ENCODE assay signal across 8 cellular contexts in the genomic region with DNA sequence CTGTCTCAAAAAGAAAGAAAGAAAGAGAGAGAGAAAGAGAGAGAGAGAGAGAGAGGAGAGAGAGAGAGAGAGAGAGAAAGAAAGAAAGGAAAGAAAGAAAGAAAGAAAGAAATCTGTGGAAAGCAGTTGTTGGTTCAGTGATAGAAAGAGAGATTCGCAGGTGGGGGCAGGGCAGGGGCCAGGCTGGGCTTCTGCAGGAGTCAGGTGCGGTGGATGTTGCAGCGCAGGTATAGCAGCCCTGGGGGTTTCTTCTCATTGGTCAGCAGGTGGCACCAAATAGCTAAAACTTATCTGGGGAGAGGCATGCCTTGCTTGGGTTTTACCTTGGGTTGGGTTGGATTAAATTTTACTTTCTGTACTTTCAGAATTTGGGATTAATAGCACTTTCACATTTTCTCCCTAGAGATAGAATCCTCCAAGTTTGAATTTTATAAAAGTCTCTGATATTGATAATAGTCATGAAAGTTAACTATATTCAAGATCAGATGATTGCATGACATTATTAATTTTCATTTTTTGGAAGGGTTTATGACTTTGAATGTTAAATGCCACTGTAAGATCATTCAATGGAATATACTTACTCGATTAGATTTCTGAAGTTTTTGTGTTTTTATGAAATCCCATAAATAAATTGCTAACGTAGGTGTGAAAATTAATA.
DNase-seq lines count a peak whose midpoint lies in the region; ATAC-seq and TF ChIP-seq lines count a peak whose summit lies in the region.

No MANE protein-coding gene starts in this region.

- H3K4me1 ChIP-seq in PC-3 (ENCODE audit: insufficient read depth, low read length) (peaks cover 35% of the 10 kb centered on the region), sigmoid colon (peaks cover 0 to 53% (median 32%) of the 10 kb centered on the region in 4 donors)

- CTCF ChIA-PET in PC-3 (lab: Charles Lee), result interaction anchor here (0.5 to 1.4 kb wide), 5 partner anchors 37 to 182 kb away, joined by 3 read pairs; no protein-coding TSS in a partner anchor

- no peak for TF ChIP-seq POLR2A in sigmoid colon (IDR thresholded peaks at IDR 0.05)

- no peak overlapping the region for H3K4me3 Mint-ChIP-seq in activated T-cell treated with anti-CD3 and anti-CD28 coated beads, Interleukin-2, amount 50 U/mL, for 72 hours

- H3K36me3 ChIP-seq in PC-3 (ENCODE audit: low read depth, low read length), result peaks cover 14% of the 10 kb centered on the region; the same call in 1 of the 2 replicates
- H3K36me3 ChIP-seq in sigmoid colon, result peaks cover 6 to 18% (median 13%) of the 10 kb centered on the region in 4 donors

- intact Hi-C loops in PC-3 (cut with micrococcal nuclease), result loop anchor here (1.0 to 5.0 kb wide), 6 partner anchors 38 to 415 kb away; a partner anchor contains a TSS
- intact Hi-C loops in sigmoid colon (cut with DNase I), result loop anchor here (5.0 kb wide), 2 partner anchors 180 to 315 kb away; no protein-coding TSS in a partner anchor

- H3F3A ChIP-seq in PC-3 (ENCODE audit: low read length, unreplicated experiment), result no peaks in the 10 kb centered on the region

- H3K9me3 ChIP-seq in PC-3 (ENCODE audit: low read length), result no peaks in the 10 kb centered on the region
- H3K9me3 ChIP-seq in sigmoid colon, result no peaks in the 10 kb centered on the region

- peaks cover 35% of the 10 kb centered on the region for H3K4me1 Mint-ChIP-seq in activated T-cell treated with anti-CD3 and anti-CD28 coated beads, Interleukin-2, amount 50 U/mL, for 72 hours (ENCODE audit: low read depth)

- no peaks in the 10 kb centered on the region for H3K9me2 ChIP-seq in PC-3 (replicated peaks; ENCODE audit: low read length)

- no peak overlapping the region for H3K4me2 ChIP-seq in PC-3 (ENCODE audit: low read length)

- H3K4me3 ChIP-seq in PC-3 (ENCODE audit: low read length) (no peak overlapping the region), sigmoid colon (no peak overlapping the region)

- no peaks in the 10 kb centered on the region for H3K9me3 Mint-ChIP-seq in activated T-cell treated with anti-CD3 and anti-CD28 coated beads, Interleukin-2, amount 50 U/mL, for 72 hours

- peak overlapping the region; percentile 26; the same call in 1 of the 2 replicates for H3K9ac ChIP-seq in PC-3 (ENCODE audit: low read length)

- H4K20me1 ChIP-seq in PC-3 (ENCODE audit: low read length), result no peaks in the 10 kb centered on the region

- H3K36me3 Mint-ChIP-seq in activated T-cell treated with anti-CD3 and anti-CD28 coated beads, Interleukin-2, amount 50 U/mL, for 72 hours (ENCODE audit: insufficient read depth in 2 of 2), result no peaks in the 10 kb centered on the region

- H2AFZ ChIP-seq in PC-3 (ENCODE audit: low read length), result no peak overlapping the region

- no peak overlapping the region for H3K27ac Mint-ChIP-seq in activated T-cell treated with anti-CD3 and anti-CD28 coated beads, Interleukin-2, amount 50 U/mL, for 72 hours

- peak; percentile 79 for TF ChIP-seq CTCF in PC-3 (conservative IDR thresholded peaks at IDR 0.05; ENCODE audit: low read depth, low read length)
- peak; percentile 4 to 54 (median 44) for TF ChIP-seq CTCF in sigmoid colon (IDR thresholded peaks at IDR 0.05)

- TF ChIP-seq EP300 in sigmoid colon (IDR thresholded peaks at IDR 0.05), result no peak

- ATAC-seq in GM21576 (IDR thresholded peaks at IDR 0.05; ENCODE audit: unreplicated experiment) (peak; percentile 81), PC-3 (peak; percentile 79)
- peak; percentile 85 to 87 for ATAC-seq in activated T-cell treated with anti-CD3 and anti-CD28 coated beads, Interleukin-2, amount 50 U/mL, for 72 hours (replicated peaks in 1 of 2)

- H3K79me2 ChIP-seq in PC-3 (ENCODE audit: low read length), result peaks cover 20% of the 10 kb centered on the region

- peaks cover 15% of the 10 kb centered on the region for H3K27me3 Mint-ChIP-seq in activated T-cell treated with anti-CD3 and anti-CD28 coated beads, Interleukin-2, amount 50 U/mL, for 72 hours (ENCODE audit: low read depth)

- WGBS in sigmoid colon, 2 donors, result 22 to 30% methylated on average over 5 of the region's 5 CpGs

- DNase-seq in DMS53 treated with DMSO at 0.1 percent for 48 hours (lab: John Stamatoyannopoulos, UW; ENCODE audit: unreplicated experiment) (peak; percentile 80), KG1 (lab: John Stamatoyannopoulos, UW) (peak; percentile 52), PC-3 (peak; percentile 88), glomerular visceral epithelial cell (ENCODE audit: extremely low spot score) (peak; percentile 67), sigmoid colon (no peak), occipital lobe (lab: John Stamatoyannopoulos, UW) (no peak)
- DNase-seq in activated T-cell treated with anti-CD3 and anti-CD28 coated beads, Interleukin-2, amount 50 U/mL, for 72 hours, result peak; percentile 61 to 67

- H3K27me3 ChIP-seq in PC-3 (ENCODE audit: low read length) (no peaks in the 10 kb centered on the region), sigmoid colon (no peaks in the 10 kb centered on the region)

- no TSS peak for BruUV-seq in PC-3 (replicated peaks; lab: Mats Ljungman, UMichigan)

- H3K27ac ChIP-seq in PC-3 (ENCODE audit: low read length) (peak overlapping the region; percentile 28), sigmoid colon (no peak overlapping the region)

- POLR2A ChIA-PET in PC-3 (lab: Charles Lee; ENCODE audit: unreplicated experiment), result no interaction called here

Comparison
In these comparisons a context has a peak if more than half of its experiments do, and no peak if none do; other contexts are left out.
1. DNase-seq: peak in DMS53 treated with DMSO at 0.1 percent for 48 hours (single experiment), KG1 (single experiment), PC-3 (single experiment), activated T-cell treated with anti-CD3 and anti-CD28 coated beads, Interleukin-2, amount 50 U/mL, for 72 hours (2 of 2) and glomerular visceral epithelial cell (single experiment); none in sigmoid colon (single experiment) and occipital lobe (single experiment).
2. Peak in every context shown above with its lines, with median percentiles within 50 percentile points of each other: ATAC-seq.